In genomic region chr9:95845751-95846150, GRCh38 we compare ENCODE assay signal across 29 cellular contexts.
"Had no signal": no experiment of that assay in that cellular context is flagged by ENCODE, and none has a peak within 500 bp of the region (broad histone marks: within the 10 kb centered on the region; RNA-seq: fewer than 3 reads in every experiment).

No MANE protein-coding gene starts in this region.

- ATAC-seq: activated CD4-positive, CD25-positive, alpha-beta regulatory T cell treated with anti-CD3 and anti-CD28 coated beads, Interleukin-2, amount 50 U/mL, for 24 hours; activated CD8-positive, alpha-beta memory T cell treated with anti-CD3 and anti-CD28 coated beads, Interleukin-2, amount 10 ng/mL, durations not matched to agents 7 days and 5 days; activated CD8-positive, alpha-beta T cell treated with anti-CD3 and anti-CD28 coated beads, Interleukin-2, amount 10 ng/mL, durations not matched to agents 7 days and 5 days; activated naive CD8-positive, alpha-beta T cell treated with anti-CD3 and anti-CD28 coated beads, Interleukin-2, amount 50 U/mL, for 24 hours; gastroesophageal sphincter; heart right ventricle; T-helper 17 cell had no signal

- H3K27ac ChIP-seq: ascending aorta, breast epithelium, cardiac muscle cell, colonic mucosa, epithelial cell of prostate, esophagus squamous epithelium, gastroesophageal sphincter, heart right ventricle, WERI-Rb-1 had no signal

- DNase-seq: activated B cell treated with CpG ODN at 0.5 μM for 24 hours; activated CD4-positive, alpha-beta memory T cell treated with anti-CD3 and anti-CD28 coated beads for 36 hours; activated CD4-positive, alpha-beta T cell treated with anti-CD3 and anti-CD28 coated beads for 48 hours; activated CD8-positive, alpha-beta memory T cell treated with anti-CD3 and anti-CD28 coated beads, Interleukin-2, amount 10 ng/mL, durations not matched to agents 7 days and 5 days; activated CD8-positive, alpha-beta memory T cell treated with anti-CD3 and anti-CD28 coated beads, Interleukin-2, amount 50 U/mL, for 4 hours; activated CD8-positive, alpha-beta T cell treated with anti-CD3 and anti-CD28 coated beads, Interleukin-2, amount 10 ng/mL, durations not matched to agents 7 days and 5 days; activated effector memory CD4-positive, alpha-beta T cell treated with anti-CD3 and anti-CD28 coated beads, Interleukin-2, amount 50 U/mL, for 16 hours; activated naive CD4-positive, alpha-beta T cell treated with anti-CD3 and anti-CD28 coated beads for 36 hours; activated naive CD8-positive, alpha-beta T cell treated with anti-CD3 and anti-CD28 coated beads for 36 hours; activated naive CD8-positive, alpha-beta T cell treated with anti-CD3 and anti-CD28 coated beads, Interleukin-2, amount 50 U/mL, for 24 hours; activated T-cell treated with anti-CD3 and anti-CD28 coated beads, Interleukin-2, amount 50 U/mL, for 1 hour; activated T-cell treated with anti-CD3 and anti-CD28 coated beads, Interleukin-2, amount 50 U/mL, for 48 hours; central memory CD4-positive, alpha-beta T cell; cerebellar nuclear complex; colonic mucosa; effector CD8-positive, alpha-beta T cell; esophagus squamous epithelium; foreskin melanocyte; heart right ventricle; T-helper 1 cell; T-helper 17 cell; T1000; WERI-Rb-1 had no signal

- H3K36me3 ChIP-seq: ascending aorta, breast epithelium, cardiac muscle cell, colonic mucosa, WERI-Rb-1 had no signal

- H3K27me3 ChIP-seq: ascending aorta, breast epithelium, cardiac muscle cell, colonic mucosa, esophagus squamous epithelium, gastroesophageal sphincter, heart right ventricle had no signal

- H3K4me3 ChIP-seq: ascending aorta, breast epithelium, cardiac muscle cell, colonic mucosa, esophagus squamous epithelium, gastroesophageal sphincter, heart right ventricle had no signal

- H3K9me3 ChIP-seq: ascending aorta, breast epithelium, colonic mucosa, esophagus squamous epithelium, gastroesophageal sphincter, heart right ventricle had no signal

- H3K4me1 ChIP-seq: ascending aorta, breast epithelium, colonic mucosa, heart right ventricle had no signal
